16 cellular contexts compared by ENCODE assay signal in the genomic region with DNA sequence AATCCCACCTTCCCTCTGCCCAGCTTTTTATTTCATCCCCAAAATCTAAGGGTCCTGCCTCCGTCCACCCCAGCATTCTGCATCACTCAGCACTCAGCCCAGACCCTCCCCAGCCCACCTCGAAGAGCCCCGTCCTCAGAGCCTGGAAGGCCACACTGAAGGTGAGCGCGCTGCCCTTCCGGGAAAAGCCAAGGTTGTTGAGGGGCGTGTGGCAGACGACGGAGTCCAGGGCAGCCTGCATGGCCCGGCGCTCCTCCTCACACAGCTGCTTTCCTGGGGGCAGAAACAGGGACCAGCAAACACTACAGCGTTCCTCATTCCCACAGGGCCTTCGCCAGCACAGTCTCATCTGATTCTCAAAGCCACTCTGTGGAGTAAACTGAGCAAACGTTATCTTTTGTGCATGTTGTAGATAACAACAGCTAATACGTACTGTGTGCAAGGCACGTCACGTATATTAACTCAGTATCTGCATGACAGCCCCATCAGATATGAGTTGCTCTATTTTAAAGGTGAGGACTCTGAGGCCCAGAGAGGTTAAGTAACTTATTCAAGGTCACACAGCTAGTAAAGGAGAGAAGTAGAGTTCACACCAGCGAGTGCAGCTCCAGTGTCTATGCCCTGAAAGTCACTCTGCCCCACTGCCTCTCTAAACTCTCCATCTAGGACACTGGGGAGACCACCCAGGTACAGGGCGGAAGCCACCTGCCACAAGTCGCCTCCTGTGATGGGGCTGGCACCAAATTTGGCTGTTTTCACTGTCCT. TPM values are rescaled to one million over a fixed set of nuclear protein-coding genes. Genes with fewer than 3 reads are reported as not detected.
DNase-seq lines count a peak whose midpoint lies in the region; ATAC-seq and TF ChIP-seq lines count a peak whose summit lies in the region.
"Had no signal": no experiment of that assay in that cellular context is flagged by ENCODE, and none has a peak within 500 bp of the region (broad histone marks: within the 10 kb centered on the region; RNA-seq: fewer than 3 reads in every experiment).

No MANE protein-coding gene starts in this region.

- peak overlapping the region; percentile 86 for H3K27ac ChIP-seq in neutrophil
- no peak overlapping the region for H3K27ac ChIP-seq in prostate gland
- H3K27ac ChIP-seq: SJSA1, WERI-Rb-1 had no signal

- peaks cover 80 to 83% of the 10 kb centered on the region in 2 experiments for H3K4me1 ChIP-seq in neutrophil (ENCODE audit: control insufficient read depth in 1 of 2, insufficient read depth in 1 of 2, low read depth in 1 of 2, low read length in 1 of 2)
- no peaks in the 10 kb centered on the region for H3K4me1 ChIP-seq in prostate gland (replicated peaks)

- H3K4me1 Mint-ChIP-seq in activated CD4-positive, alpha-beta T cell treated with anti-CD3 and anti-CD28 coated beads for 36 hours = peaks cover 49% of the 10 kb centered on the region
- peaks cover 37% of the 10 kb centered on the region for H3K4me1 Mint-ChIP-seq in activated CD4-positive, alpha-beta T cell treated with anti-CD3 and anti-CD28 coated beads, Interleukin-2, amount 10 ng/mL, durations not matched to agents 24 days and 14 days
- peaks cover 44% of the 10 kb centered on the region for H3K4me1 Mint-ChIP-seq in activated naive CD8-positive, alpha-beta T cell treated with anti-CD3 and anti-CD28 coated beads, Interleukin-2, amount 10 ng/mL, durations not matched to agents 7 days and 5 days

- peaks cover 63% of the 10 kb centered on the region for H3K36me3 ChIP-seq in neutrophil
- peaks cover 0 to 4% of the 10 kb centered on the region in 2 donors for H3K36me3 ChIP-seq in prostate gland

- peak overlapping the region; percentile 43 for H3K27ac Mint-ChIP-seq in activated CD4-positive, alpha-beta T cell treated with anti-CD3 and anti-CD28 coated beads for 36 hours
- no peak overlapping the region for H3K27ac Mint-ChIP-seq in activated CD4-positive, alpha-beta T cell treated with anti-CD3 and anti-CD28 coated beads, Interleukin-2, amount 10 ng/mL, durations not matched to agents 24 days and 14 days
- H3K27ac Mint-ChIP-seq in activated naive CD8-positive, alpha-beta T cell treated with anti-CD3 and anti-CD28 coated beads, Interleukin-2, amount 10 ng/mL, durations not matched to agents 7 days and 5 days = peak overlapping the region; percentile 30

- H3K27me3 Mint-ChIP-seq in activated CD4-positive, alpha-beta T cell treated with anti-CD3 and anti-CD28 coated beads for 36 hours = no peaks in the 10 kb centered on the region
- no peaks in the 10 kb centered on the region for H3K27me3 Mint-ChIP-seq in activated CD4-positive, alpha-beta T cell treated with anti-CD3 and anti-CD28 coated beads, Interleukin-2, amount 10 ng/mL, durations not matched to agents 24 days and 14 days
- no peaks in the 10 kb centered on the region for H3K27me3 Mint-ChIP-seq in activated naive CD8-positive, alpha-beta T cell treated with anti-CD3 and anti-CD28 coated beads, Interleukin-2, amount 10 ng/mL, durations not matched to agents 7 days and 5 days

- H3K9me3 ChIP-seq in neutrophil (no peaks in the 10 kb centered on the region), prostate gland (no peaks in the 10 kb centered on the region)
- H3K9me3 ChIP-seq: sigmoid colon, SJSA1 had no signal

- H3K4me3 Mint-ChIP-seq in activated CD4-positive, alpha-beta T cell treated with anti-CD3 and anti-CD28 coated beads for 36 hours = no peak overlapping the region
- H3K4me3 Mint-ChIP-seq in activated CD4-positive, alpha-beta T cell treated with anti-CD3 and anti-CD28 coated beads, Interleukin-2, amount 10 ng/mL, durations not matched to agents 24 days and 14 days = no peak overlapping the region
- no peak overlapping the region for H3K4me3 Mint-ChIP-seq in activated naive CD8-positive, alpha-beta T cell treated with anti-CD3 and anti-CD28 coated beads, Interleukin-2, amount 10 ng/mL, durations not matched to agents 7 days and 5 days

- DNase-seq in activated CD4-positive, alpha-beta T cell treated with anti-CD3 and anti-CD28 coated beads for 36 hours = no peak
- no peak for DNase-seq in activated CD4-positive, alpha-beta T cell treated with anti-CD3 and anti-CD28 coated beads, Interleukin-2, amount 10 ng/mL, durations not matched to agents 24 days and 14 days
- DNase-seq in HuH-7.5 (ENCODE audit: low spot score) (peak; percentile 27), NCI-H1417 treated with DMSO at 0.1 percent for 48 hours (lab: John Stamatoyannopoulos, UW) (no peak), lower leg skin (ENCODE audit: low spot score in 2 of 2) (no peak), prostate gland (ENCODE audit: low spot score) (no peak)
- DNase-seq in activated naive CD8-positive, alpha-beta T cell treated with anti-CD3 and anti-CD28 coated beads, Interleukin-2, amount 10 ng/mL, durations not matched to agents 7 days and 5 days = no peak
- DNase-seq: aorta, dorsolateral prefrontal cortex, hippocampal formation, NCI-H1048, sigmoid colon, WERI-Rb-1 had no signal

- H3K36me3 Mint-ChIP-seq in activated CD4-positive, alpha-beta T cell treated with anti-CD3 and anti-CD28 coated beads for 36 hours (ENCODE audit: low read depth) = peaks cover 35% of the 10 kb centered on the region
- H3K36me3 Mint-ChIP-seq in activated CD4-positive, alpha-beta T cell treated with anti-CD3 and anti-CD28 coated beads, Interleukin-2, amount 10 ng/mL, durations not matched to agents 24 days and 14 days (ENCODE audit: low read depth) = peaks cover 41% of the 10 kb centered on the region
- peaks cover 23% of the 10 kb centered on the region for H3K36me3 Mint-ChIP-seq in activated naive CD8-positive, alpha-beta T cell treated with anti-CD3 and anti-CD28 coated beads, Interleukin-2, amount 10 ng/mL, durations not matched to agents 7 days and 5 days

- CTCF ChIA-PET in activated CD4-positive, alpha-beta T cell treated with anti-CD3 and anti-CD28 coated beads for 36 hours (lab: Charles Lee) = interaction anchor here (0.7 to 1.4 kb wide), 2 partner anchors 191 to 285 kb away, joined by 3 to 5 read pairs; no protein-coding TSS in a partner anchor

- H3K4me3 ChIP-seq in neutrophil (ENCODE audit: low read depth in 1 of 2, low read length in 1 of 2) = peak overlapping the region in 1 of 2 experiments; percentile 99
- H3K4me3 ChIP-seq in lower leg skin (ENCODE audit: low read depth, poor library complexity, severe bottlenecking) = no peak overlapping the region
- H3K4me3 ChIP-seq in prostate gland = no peak overlapping the region
- H3K4me3 ChIP-seq: sigmoid colon, SJSA1 had no signal

- 81 to 85% methylated on average over 20 of the region's 20 CpGs for WGBS in lower leg skin, 2 donors
- WGBS in prostate gland = 82% methylated on average over 20 of the region's 20 CpGs

- intact Hi-C loops in activated CD4-positive, alpha-beta T cell treated with anti-CD3 and anti-CD28 coated beads for 36 hours (cut with DNase I, micrococcal nuclease) = loop anchor here in 1 of 2 experiments (5.0 kb wide), 1 partner anchor 537 kb away; a partner anchor contains a TSS
- intact Hi-C loops in activated CD4-positive, alpha-beta T cell treated with anti-CD3 and anti-CD28 coated beads, Interleukin-2, amount 10 ng/mL, durations not matched to agents 24 days and 14 days (cut with micrococcal nuclease) = no loop called here
- intact Hi-C loops in lower leg skin (cut with DNase I; ENCODE audit: low total_unique reads) = no loop called here
- intact Hi-C loops in prostate gland (cut with DNase I) = no loop called here

- TF ChIP-seq POLR2A in lower leg skin (IDR thresholded peaks at IDR 0.05) (no peak), prostate gland (IDR thresholded peaks at IDR 0.05) (no peak)

- POLR2A ChIA-PET in activated CD4-positive, alpha-beta T cell treated with anti-CD3 and anti-CD28 coated beads for 36 hours (lab: Charles Lee) = no interaction called here
- POLR2A ChIA-PET in activated naive CD8-positive, alpha-beta T cell treated with anti-CD3 and anti-CD28 coated beads, Interleukin-2, amount 10 ng/mL, durations not matched to agents 7 days and 5 days (lab: Charles Lee) = interaction anchor here (1.0 to 3.8 kb wide), 4 partner anchors 10 to 24 kb away, joined by 3 to 22 read pairs (median 13); a partner anchor contains a TSS

- H3K9me3 Mint-ChIP-seq in activated CD4-positive, alpha-beta T cell treated with anti-CD3 and anti-CD28 coated beads for 36 hours (ENCODE audit: low read depth) = no peaks in the 10 kb centered on the region
- H3K9me3 Mint-ChIP-seq in activated CD4-positive, alpha-beta T cell treated with anti-CD3 and anti-CD28 coated beads, Interleukin-2, amount 10 ng/mL, durations not matched to agents 24 days and 14 days = no peaks in the 10 kb centered on the region
- no peaks in the 10 kb centered on the region for H3K9me3 Mint-ChIP-seq in activated naive CD8-positive, alpha-beta T cell treated with anti-CD3 and anti-CD28 coated beads, Interleukin-2, amount 10 ng/mL, durations not matched to agents 7 days and 5 days

- ATAC-seq in activated CD4-positive, alpha-beta T cell treated with anti-CD3 and anti-CD28 coated beads for 36 hours = no peak
- ATAC-seq in activated naive CD8-positive, alpha-beta T cell treated with anti-CD3 and anti-CD28 coated beads, Interleukin-2, amount 10 ng/mL, durations not matched to agents 7 days and 5 days (ENCODE audit: low read depth) = no peak

- TF ChIP-seq CTCF in neutrophil (IDR thresholded peaks at IDR 0.05) (no peak), lower leg skin (IDR thresholded peaks at IDR 0.05) (no peak), prostate gland (IDR thresholded peaks at IDR 0.05) (no peak)

- no peaks in the 10 kb centered on the region for H3K27me3 ChIP-seq in neutrophil
- no peaks in the 10 kb centered on the region for H3K27me3 ChIP-seq in prostate gland (replicated peaks; ENCODE audit: insufficient read depth)
- H3K27me3 ChIP-seq: dorsolateral prefrontal cortex, sigmoid colon, SJSA1 had no signal

RNA-seq across cellular contexts. Expression of a gene that starts 2.8 kb away (rescaled TPM):
- 10 to 100 TPM; 15.0 to 17.6 TPM for total RNA-seq in activated CD4-positive, alpha-beta T cell treated with anti-CD3 and anti-CD28 coated beads for 36 hours
- total RNA-seq in activated CD4-positive, alpha-beta T cell treated with anti-CD3 and anti-CD28 coated beads, Interleukin-2, amount 10 ng/mL, durations not matched to agents 24 days and 14 days = 31.7 and 39.2 TPM in 2 replicates
- 10 to 100 TPM; 52.0 to 58.4 TPM for total RNA-seq in activated naive CD8-positive, alpha-beta T cell treated with anti-CD3 and anti-CD28 coated beads, Interleukin-2, amount 10 ng/mL, durations not matched to agents 7 days and 5 days
- total RNA-seq in lower leg skin = 10 to 100 TPM; 20.8 to 46.5 (median 25.2) TPM
- total RNA-seq in prostate gland = 10 to 100 TPM; 21.2 to 43.4 TPM

RNA-seq across cellular contexts. Expression of a gene that starts 7.0 kb away (rescaled TPM):
- 100 to 1,000 TPM in 1 of 2 experiments, 10 to 100 TPM in 1; 69.6 to 120 TPM for total RNA-seq in activated CD4-positive, alpha-beta T cell treated with anti-CD3 and anti-CD28 coated beads for 36 hours
- 123 and 126 TPM in 2 replicates for total RNA-seq in activated CD4-positive, alpha-beta T cell treated with anti-CD3 and anti-CD28 coated beads, Interleukin-2, amount 10 ng/mL, durations not matched to agents 24 days and 14 days
- 100 to 1,000 TPM; 170 to 175 TPM for total RNA-seq in activated naive CD8-positive, alpha-beta T cell treated with anti-CD3 and anti-CD28 coated beads, Interleukin-2, amount 10 ng/mL, durations not matched to agents 7 days and 5 days
- total RNA-seq in lower leg skin = 100 to 1,000 TPM; 601 to 803 (median 717) TPM
- total RNA-seq in prostate gland = 100 to 1,000 TPM; 213 to 243 TPM

RNA-seq across cellular contexts. Expression of a gene that starts 12.7 kb away (rescaled TPM):
- total RNA-seq in activated CD4-positive, alpha-beta T cell treated with anti-CD3 and anti-CD28 coated beads for 36 hours = 1 to 10 TPM; 4.6 to 7.2 TPM
- 2.1 TPM in 2 replicates for total RNA-seq in activated CD4-positive, alpha-beta T cell treated with anti-CD3 and anti-CD28 coated beads, Interleukin-2, amount 10 ng/mL, durations not matched to agents 24 days and 14 days
- 1 to 10 TPM; 6.7 to 6.9 TPM for total RNA-seq in activated naive CD8-positive, alpha-beta T cell treated with anti-CD3 and anti-CD28 coated beads, Interleukin-2, amount 10 ng/mL, durations not matched to agents 7 days and 5 days
- total RNA-seq in lower leg skin (10 to 100 TPM; 25.3 to 36.1 (median 27.2) TPM), prostate gland (10 to 100 TPM in 1 of 2 donors, 1 to 10 TPM in 1; 4.1 to 10.2 TPM)

RNA-seq across cellular contexts. Expression of a gene that starts 21.4 kb away (rescaled TPM):
- 1 to 10 TPM; 5.3 to 6.1 TPM for total RNA-seq in activated CD4-positive, alpha-beta T cell treated with anti-CD3 and anti-CD28 coated beads for 36 hours
- total RNA-seq in activated CD4-positive, alpha-beta T cell treated with anti-CD3 and anti-CD28 coated beads, Interleukin-2, amount 10 ng/mL, durations not matched to agents 24 days and 14 days = 6.3 and 7.9 TPM in 2 replicates
- total RNA-seq in activated naive CD8-positive, alpha-beta T cell treated with anti-CD3 and anti-CD28 coated beads, Interleukin-2, amount 10 ng/mL, durations not matched to agents 7 days and 5 days = 10 to 100 TPM; 12.6 to 13.0 TPM
- total RNA-seq in lower leg skin (10 to 100 TPM in 3 of 4 donors, 1 to 10 TPM in 1; 7.3 to 27.4 (median 11.8) TPM), prostate gland (1 to 10 TPM; 1.7 to 2.8 TPM)

RNA-seq across cellular contexts. Expression of a gene that starts 22.0 kb away (rescaled TPM):
- total RNA-seq in activated CD4-positive, alpha-beta T cell treated with anti-CD3 and anti-CD28 coated beads for 36 hours = 10 to 100 TPM; 24.7 to 28.3 TPM
- total RNA-seq in activated CD4-positive, alpha-beta T cell treated with anti-CD3 and anti-CD28 coated beads, Interleukin-2, amount 10 ng/mL, durations not matched to agents 24 days and 14 days = 23.7 TPM in 2 replicates
- 10 to 100 TPM; 31.1 to 38.8 TPM for total RNA-seq in activated naive CD8-positive, alpha-beta T cell treated with anti-CD3 and anti-CD28 coated beads, Interleukin-2, amount 10 ng/mL, durations not matched to agents 7 days and 5 days
- 1 to 10 TPM in 2 of 4 donors, under 1 TPM in 2; 0.34 to 1.8 (median 1.0) TPM for total RNA-seq in lower leg skin
- total RNA-seq in prostate gland = 10 to 100 TPM in 1 of 2 donors, 1 to 10 TPM in 1; 1.8 to 37.6 TPM
- total RNA-seq: myocyte had no signal
